In the genomic region with DNA sequence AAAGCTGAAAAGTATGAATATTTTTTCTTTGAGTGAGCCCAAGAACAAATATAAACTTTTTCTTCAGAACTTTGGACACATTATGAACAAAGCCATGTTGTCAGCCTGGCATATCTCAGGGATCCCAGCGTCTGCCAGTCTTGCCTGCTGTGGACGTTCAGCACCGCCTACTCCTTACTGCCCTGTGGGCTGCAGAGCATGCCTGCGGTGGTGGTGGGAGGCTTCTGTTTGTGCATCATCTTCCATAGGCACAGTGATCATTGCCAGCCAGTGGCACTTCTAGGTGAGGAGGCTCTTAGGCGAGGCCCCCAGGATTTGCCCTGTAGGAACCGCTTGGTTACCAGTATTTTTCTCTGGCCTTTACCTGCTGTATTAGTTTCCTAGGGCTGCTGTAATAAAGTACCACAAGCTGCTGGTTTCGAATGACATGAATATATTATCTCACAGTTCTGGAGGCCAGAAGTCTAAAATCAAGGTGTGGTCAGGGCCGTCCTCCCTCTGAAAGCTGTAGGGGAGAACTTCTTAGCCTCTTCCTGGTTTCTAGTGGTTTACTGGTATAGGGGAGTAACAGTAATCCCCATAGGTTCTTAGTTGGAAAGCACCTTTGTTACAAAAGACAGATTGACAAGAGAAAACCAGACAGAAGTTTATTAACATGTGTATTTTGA, we compare ENCODE assay signal across 9 cellular contexts. TPM values are rescaled to one million over a fixed set of nuclear protein-coding genes. Genes with fewer than 3 reads are reported as not detected.
A peak's percentile ranks its signal among the peaks of the same experiment; 100 is the strongest.
DNase-seq lines count a peak whose midpoint lies in the region; ATAC-seq and TF ChIP-seq lines count a peak whose summit lies in the region.
"Had no signal": no experiment of that assay in that cellular context is flagged by ENCODE, and none has a peak within 500 bp of the region (broad histone marks: within the 10 kb centered on the region; RNA-seq: fewer than 3 reads in every experiment).

No MANE protein-coding gene starts in this region.

- H3K27me3 ChIP-seq in SK-N-SH (ENCODE audit: insufficient read depth): no peaks in the 10 kb centered on the region
- no peaks in the 10 kb centered on the region for H3K27me3 ChIP-seq in vagina

- no peak overlapping the region for H3K27ac Mint-ChIP-seq in stimulated activated memory B cell treated with anti-CD40 and anti-IgM and Interleukin-4, amounts not matched to agents 10 μg/mL and 1 μg/mL and 100 μg/mL, for 72 hours

- H2AFZ ChIP-seq in SK-N-SH (ENCODE audit: low read depth): peak overlapping the region; percentile 32; the same call in 1 of the 2 replicates

- H3K79me2 ChIP-seq in SK-N-SH (ENCODE audit: insufficient read depth): no peaks in the 10 kb centered on the region

- H3F3A ChIP-seq in SK-N-SH (replicated peaks; ENCODE audit: insufficient read depth): peaks cover 12% of the 10 kb centered on the region

- H3K36me3 ChIP-seq in SK-N-SH (replicated peaks in 1 of 2; ENCODE audit: control insufficient read depth in 1 of 2, insufficient read depth in 2 of 2, low read length in 1 of 2) (no peaks in the 10 kb centered on the region), vagina (no peaks in the 10 kb centered on the region)

- H3K4me3 ChIP-seq in SK-N-SH (ENCODE audit: low read depth in 2 of 2, low read length in 1 of 2) (no peak overlapping the region), vagina (no peak overlapping the region)

- H3K36me3 Mint-ChIP-seq in stimulated activated memory B cell treated with anti-CD40 and anti-IgM and Interleukin-4, amounts not matched to agents 10 μg/mL and 1 μg/mL and 100 μg/mL, for 72 hours: no peaks in the 10 kb centered on the region

- no peak overlapping the region for H3K4me2 ChIP-seq in SK-N-SH

- H3K9ac ChIP-seq in SK-N-SH: no peak overlapping the region

- ATAC-seq in GM19463 (IDR thresholded peaks at IDR 0.05; ENCODE audit: unreplicated experiment) (peak; percentile 83), HG03025 (IDR thresholded peaks at IDR 0.05; ENCODE audit: low FRiP score, unreplicated experiment) (peak; percentile 66), HG02973 (IDR thresholded peaks at IDR 0.05; ENCODE audit: unreplicated experiment) (no peak)
- ATAC-seq in stimulated activated memory B cell treated with anti-CD40 and anti-IgM and Interleukin-4, amounts not matched to agents 10 μg/mL and 1 μg/mL and 100 μg/mL, for 72 hours: peak; percentile 69

- no peaks in the 10 kb centered on the region for H3K9me2 ChIP-seq in SK-N-SH

- CTCF ChIA-PET in SK-N-SH (lab: Yijun Ruan, JAX): no interaction called here

- peaks cover 7% of the 10 kb centered on the region for H3K4me1 Mint-ChIP-seq in stimulated activated memory B cell treated with anti-CD40 and anti-IgM and Interleukin-4, amounts not matched to agents 10 μg/mL and 1 μg/mL and 100 μg/mL, for 72 hours

- DNase-seq in SK-N-SH: no peak
- DNase-seq in CD1c-positive myeloid dendritic cell (ENCODE audit: extremely low spot score): no peak
- no peak for DNase-seq in activated CD4-positive, alpha-beta T cell treated with anti-CD3 and anti-CD28 coated beads, Interleukin-2, amount 50 U/mL, for 1 hour
- DNase-seq in vagina (ENCODE audit: extremely low spot score in 2 of 2): no peak
- DNase-seq: NCI-H524 treated with DMSO at 0.1 percent for 48 hours had no signal

- no peaks in the 10 kb centered on the region for H4K20me1 ChIP-seq in SK-N-SH (ENCODE audit: insufficient read depth)

- TF ChIP-seq POLR2A in vagina (IDR thresholded peaks at IDR 0.05): no peak

- H3K9me3 ChIP-seq in SK-N-SH: no peaks in the 10 kb centered on the region
- H3K9me3 ChIP-seq in vagina: no peaks in the 10 kb centered on the region

- TF ChIP-seq RAD21 in SK-N-SH (IDR thresholded peaks at IDR 0.05; ENCODE audit: low read length): no peak

- intact Hi-C loops in vagina (cut with DNase I): no loop called here

- H3K27me3 Mint-ChIP-seq in stimulated activated memory B cell treated with anti-CD40 and anti-IgM and Interleukin-4, amounts not matched to agents 10 μg/mL and 1 μg/mL and 100 μg/mL, for 72 hours: peaks cover 21% of the 10 kb centered on the region

- 67% methylated on average over 4 of the region's 8 CpGs for WGBS in SK-N-SH (ENCODE audit: low lambda C conversion rate)

- peaks cover 0 to 15% of the 10 kb centered on the region in 2 experiments for H3K4me1 ChIP-seq in SK-N-SH (ENCODE audit: control insufficient read depth in 1 of 2, insufficient read depth in 2 of 2, low read depth in 1 of 2, low read length in 1 of 2)
- H3K4me1 ChIP-seq in vagina: peaks cover 8% of the 10 kb centered on the region

- no peak overlapping the region; a peak in 1 of 4 replicates for H3K27ac ChIP-seq in SK-N-SH (ENCODE audit: low read depth in 2 of 2, low read length in 1 of 2)
- H3K27ac ChIP-seq in vagina: no peak overlapping the region

- POLR2A ChIA-PET in SK-N-SH (lab: Yijun Ruan, JAX): no interaction called here

- TF ChIP-seq EP300 in SK-N-SH (IDR thresholded peaks at IDR 0.05; ENCODE audit: borderline replicate concordance in 1 of 2, low read depth in 1 of 2, low read length in 1 of 2): no peak

- H3K9me3 Mint-ChIP-seq in stimulated activated memory B cell treated with anti-CD40 and anti-IgM and Interleukin-4, amounts not matched to agents 10 μg/mL and 1 μg/mL and 100 μg/mL, for 72 hours: no peaks in the 10 kb centered on the region

- TF ChIP-seq CTCF in SK-N-SH (IDR thresholded peaks at IDR 0.05) (no peak), vagina (IDR thresholded peaks at IDR 0.05) (no peak)

- H3K4me3 Mint-ChIP-seq in stimulated activated memory B cell treated with anti-CD40 and anti-IgM and Interleukin-4, amounts not matched to agents 10 μg/mL and 1 μg/mL and 100 μg/mL, for 72 hours: no peak overlapping the region

TF ChIP-seq in SK-N-SH, 30 proteins besides CTCF, POLR2A, EP300 and RAD21:
- no peak for TF ChIP-seq RCOR1 (IDR thresholded peaks at IDR 0.05; ENCODE audit: low read length)
- TF ChIP-seq, protein P1, sequence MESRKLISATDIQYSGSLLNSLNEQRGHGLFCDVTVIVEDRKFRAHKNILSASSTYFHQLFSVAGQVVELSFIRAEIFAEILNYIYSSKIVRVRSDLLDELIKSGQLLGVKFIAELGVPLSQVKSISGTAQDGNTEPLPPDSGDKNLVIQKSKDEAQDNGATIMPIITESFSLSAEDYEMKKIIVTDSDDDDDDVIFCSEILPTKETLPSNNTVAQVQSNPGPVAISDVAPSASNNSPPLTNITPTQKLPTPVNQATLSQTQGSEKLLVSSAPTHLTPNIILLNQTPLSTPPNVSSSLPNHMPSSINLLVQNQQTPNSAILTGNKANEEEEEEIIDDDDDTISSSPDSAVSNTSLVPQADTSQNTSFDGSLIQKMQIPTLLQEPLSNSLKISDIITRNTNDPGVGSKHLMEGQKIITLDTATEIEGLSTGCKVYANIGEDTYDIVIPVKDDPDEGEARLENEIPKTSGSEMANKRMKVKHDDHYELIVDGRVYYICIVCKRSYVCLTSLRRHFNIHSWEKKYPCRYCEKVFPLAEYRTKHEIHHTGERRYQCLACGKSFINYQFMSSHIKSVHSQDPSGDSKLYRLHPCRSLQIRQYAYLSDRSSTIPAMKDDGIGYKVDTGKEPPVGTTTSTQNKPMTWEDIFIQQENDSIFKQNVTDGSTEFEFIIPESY (IDR thresholded peaks at IDR 0.05; ENCODE audit: borderline replicate concordance, low read depth): no peak
- TF ChIP-seq JUND (IDR thresholded peaks at IDR 0.05): no peak
- TF ChIP-seq FOXJ3 (CRISPR knock-in tag; IDR thresholded peaks at IDR 0.05): no peak
- TF ChIP-seq GABPA (IDR thresholded peaks at IDR 0.05; ENCODE audit: low read depth): no peak
- TF ChIP-seq FOSL2 (IDR thresholded peaks at IDR 0.05; ENCODE audit: borderline replicate concordance, low read depth): no peak
- TF ChIP-seq REST (IDR thresholded peaks at IDR 0.05; ENCODE audit: low read depth, low read length): no peak

RNA-seq across cellular contexts. Expression of gene ANXA3, which starts 15.4 kb away (rescaled TPM):
- 13.8 and 15.5 TPM in 2 replicates for polyA plus RNA-seq in SK-N-SH (2012; rRNA removed)
- polyA plus RNA-seq in SK-N-SH (2012; cell fraction: cytosol; rRNA removed): 16.9 and 18.2 TPM in 2 replicates
- polyA plus RNA-seq in SK-N-SH (2012; cell fraction: nucleus; rRNA removed): 31.0 and 31.4 TPM in 2 replicates
- 11.8 TPM for total RNA-seq in vagina
